13 cellular contexts compared by ENCODE assay signal in the genomic region with DNA sequence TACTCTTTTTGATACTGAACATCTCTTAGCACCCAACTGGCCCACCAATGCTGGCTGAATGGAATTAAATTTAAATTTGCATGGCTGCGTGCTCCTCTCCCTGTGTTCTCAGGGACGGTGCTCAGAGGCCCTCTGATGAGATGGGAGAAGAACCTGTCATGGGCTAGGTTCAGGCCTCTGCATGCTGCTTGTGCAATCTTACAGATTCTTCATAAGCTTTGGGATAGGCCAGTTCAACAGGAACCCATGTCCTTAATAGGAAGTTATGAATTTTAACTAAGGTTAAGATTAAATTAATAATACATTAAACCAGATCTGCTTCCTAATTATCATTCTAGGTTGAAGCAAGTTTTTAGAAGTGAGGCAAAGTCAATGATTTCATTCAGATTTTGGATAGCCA.
DNase-seq lines count a peak whose midpoint lies in the region; ATAC-seq and TF ChIP-seq lines count a peak whose summit lies in the region.
"Had no signal": no experiment of that assay in that cellular context is flagged by ENCODE, and none has a peak within 500 bp of the region (broad histone marks: within the 10 kb centered on the region; RNA-seq: fewer than 3 reads in every experiment).

No MANE protein-coding gene starts in this region.

- no peaks in the 10 kb centered on the region for H3K27me3 ChIP-seq in PC-9 (ENCODE audit: insufficient read depth, low read depth)
- H3K27me3 ChIP-seq in endodermal cell (ENCODE audit: control insufficient read depth, insufficient read depth, low read length, poor library complexity, severe bottlenecking): no peaks in the 10 kb centered on the region
- no peaks in the 10 kb centered on the region for H3K27me3 ChIP-seq in muscle layer of colon (ENCODE audit: control insufficient read depth in 1 of 2, insufficient read depth in 2 of 2, low read length in 2 of 2)
- no peaks in the 10 kb centered on the region for H3K27me3 ChIP-seq in thoracic aorta (replicated peaks; ENCODE audit: insufficient read depth)
- H3K27me3 ChIP-seq: BE2C, neutrophil, right lobe of liver had no signal

- H3K9me3 Mint-ChIP-seq in endodermal cell (no peaks in the 10 kb centered on the region), immature natural killer cell (peaks cover 4 to 31% (median 8%) of the 10 kb centered on the region in 6 donors)

- H3K9me3 ChIP-seq in PC-9 (ENCODE audit: insufficient read depth, low read depth) (peaks cover 2% of the 10 kb centered on the region; the same call in 1 of the 2 replicates), endodermal cell (ENCODE audit: control insufficient read depth, low read length) (no peaks in the 10 kb centered on the region), muscle layer of colon (ENCODE audit: low read length) (no peaks in the 10 kb centered on the region), thoracic aorta (no peaks in the 10 kb centered on the region)
- H3K9me3 ChIP-seq: BE2C, neutrophil, right lobe of liver had no signal

- no peak for TF ChIP-seq CTCF in PC-9 (conservative IDR thresholded peaks at IDR 0.05)
- TF ChIP-seq CTCF in endodermal cell (conservative IDR thresholded peaks at IDR 0.05): no peak
- no peak for TF ChIP-seq CTCF in thoracic aorta (IDR thresholded peaks at IDR 0.05)

- intact Hi-C loops in PC-9 (cut with micrococcal nuclease; ENCODE audit: unreplicated experiment): loop anchor here (2.0 to 5.0 kb wide), 2 partner anchors 118 to 163 kb away; partner anchors contain the start of gene LRIG3

- no peaks in the 10 kb centered on the region for H4K20me1 ChIP-seq in PC-9 (ENCODE audit: insufficient read depth)

- no peak overlapping the region for H3K4me3 ChIP-seq in PC-9
- no peak overlapping the region for H3K4me3 ChIP-seq in endodermal cell (ENCODE audit: low read length)
- H3K4me3 ChIP-seq in muscle layer of colon (ENCODE audit: low read depth in 1 of 2, low read length in 2 of 2): no peak overlapping the region
- H3K4me3 ChIP-seq in thoracic aorta: no peak overlapping the region
- H3K4me3 ChIP-seq: right lobe of liver had no signal

- H2AFZ ChIP-seq in PC-9: no peak overlapping the region

- H3K27ac ChIP-seq in PC-9 (0 out of 2 replicates have a peak overlapping the region, but pooled peaks have one; percentile 69), endodermal cell (ENCODE audit: low read depth, low read length) (peak overlapping the region; percentile 98), muscle layer of colon (ENCODE audit: low read depth, low read length) (peak overlapping the region; percentile 42), thoracic aorta (peak overlapping the region; percentile 24 to 79)
- H3K27ac ChIP-seq: neutrophil, right lobe of liver had no signal

- BruUV-seq in PC-9 (replicated peaks; lab: Mats Ljungman, UMichigan): no TSS peak

- no peaks in the 10 kb centered on the region for H3K36me3 Mint-ChIP-seq in endodermal cell (ENCODE audit: low read depth)
- no peaks in the 10 kb centered on the region for H3K36me3 Mint-ChIP-seq in immature natural killer cell

- H3K9me2 ChIP-seq in PC-9 (ENCODE audit: insufficient read depth): no peaks in the 10 kb centered on the region; the same call in 1 of the 2 replicates

- peaks cover 37% of the 10 kb centered on the region for H3K4me1 ChIP-seq in PC-9 (replicated peaks; ENCODE audit: insufficient read depth)
- peaks cover 2% of the 10 kb centered on the region for H3K4me1 ChIP-seq in endodermal cell (ENCODE audit: control insufficient read depth, insufficient read depth, low read length)
- H3K4me1 ChIP-seq in muscle layer of colon (ENCODE audit: insufficient read depth, low read length): peaks cover 12% of the 10 kb centered on the region
- H3K4me1 ChIP-seq in thoracic aorta (ENCODE audit: control insufficient read depth in 1 of 2, low read depth in 2 of 2): peaks cover 15 to 19% of the 10 kb centered on the region in 2 donors
- H3K4me1 ChIP-seq: BE2C, right lobe of liver had no signal

- H3K27me3 Mint-ChIP-seq in endodermal cell (ENCODE audit: insufficient read depth): no peaks in the 10 kb centered on the region
- H3K27me3 Mint-ChIP-seq in immature natural killer cell (ENCODE audit: low read depth in 3 of 3): no peaks in the 10 kb centered on the region

- H3K4me3 Mint-ChIP-seq in endodermal cell (no peak overlapping the region), immature natural killer cell (no peak overlapping the region)

- H3K4me1 Mint-ChIP-seq in endodermal cell: peaks cover 42% of the 10 kb centered on the region
- no peaks in the 10 kb centered on the region for H3K4me1 Mint-ChIP-seq in immature natural killer cell

- DNase-seq in PC-9 (no peak), endodermal cell (no peak), thoracic aorta (ENCODE audit: low spot score) (no peak), KG1 (lab: John Stamatoyannopoulos, UW) (no peak), anterior cingulate cortex (lab: John Stamatoyannopoulos, UW) (no peak), immature natural killer cell (no peak)
- DNase-seq: activated gamma-delta T cell, BE2C, right lobe of liver, SIG-M5, T-helper 9 cell had no signal

- H3K9ac ChIP-seq in endodermal cell (ENCODE audit: extremely low read depth, low read length, poor library complexity, severe bottlenecking) (no peak overlapping the region), muscle layer of colon (ENCODE audit: low read length) (no peak overlapping the region)

- H3K27ac Mint-ChIP-seq in endodermal cell (peak overlapping the region; percentile 93), immature natural killer cell (no peak overlapping the region)

- ATAC-seq in thoracic aorta (ENCODE audit: insufficient number of reproducible peaks, low FRiP score, low read depth): no peak
- ATAC-seq: right lobe of liver had no signal

- CTCF ChIA-PET in PC-9 (lab: Charles Lee): interaction anchor here (0.7 kb wide), 1 partner anchor 120 kb away, joined by 7 read pairs; no protein-coding TSS in a partner anchor

- POLR2A ChIA-PET in PC-9 (lab: Charles Lee; ENCODE audit: unreplicated experiment): no interaction called here

- H3F3A ChIP-seq in PC-9 (ENCODE audit: insufficient read depth, low read depth): peaks cover 28% of the 10 kb centered on the region

- 83 to 94% methylated on average over 1 to 2 of the region's 2 CpGs for WGBS in endodermal cell (ENCODE audit: insufficient coverage in 1 of 2, insufficient read length in 1 of 2), 2 experiments

- 0 out of 2 replicates have a peak overlapping the region, but pooled peaks have one; percentile 55 for H3K4me2 ChIP-seq in PC-9

- no peaks in the 10 kb centered on the region for H3K36me3 ChIP-seq in PC-9 (ENCODE audit: low read depth)
- H3K36me3 ChIP-seq in endodermal cell (ENCODE audit: control insufficient read depth, insufficient read depth, low read length): no peaks in the 10 kb centered on the region
- no peaks in the 10 kb centered on the region for H3K36me3 ChIP-seq in muscle layer of colon (ENCODE audit: insufficient read depth, low read length)
- no peaks in the 10 kb centered on the region for H3K36me3 ChIP-seq in thoracic aorta
- H3K36me3 ChIP-seq: BE2C, neutrophil, right lobe of liver had no signal

- no peaks in the 10 kb centered on the region for H3K79me2 ChIP-seq in PC-9 (ENCODE audit: low read depth)

Comparison
In these comparisons a context has a peak if more than half of its experiments do, and no peak if none do; other contexts are left out.
1. H3K27ac ChIP-seq: peak in every context shown above with its lines; median percentile 98 in endodermal cell; 69 in PC-9; 52 in thoracic aorta; 42 in muscle layer of colon.